16 cellular contexts compared by ENCODE assay signal in genomic region chr9:20220286-20220685, GRCh38.
"Had no signal": no experiment of that assay in that cellular context is flagged by ENCODE, and none has a peak within 500 bp of the region (broad histone marks: within the 10 kb centered on the region; RNA-seq: fewer than 3 reads in every experiment).

No MANE protein-coding gene starts in this region.

- H3K4me2 ChIP-seq: neural progenitor cell had no signal

- H3K36me3 ChIP-seq: heart left ventricle, neural progenitor cell, transverse colon had no signal

- H3K36me3 Mint-ChIP-seq: neural progenitor cell; stimulated activated naive B cell treated with anti-CD40 and anti-IgM and Interleukin-4, amounts not matched to agents 10 μg/mL and 1 μg/mL and 100 μg/mL, for 72 hours; T-cell had no signal

- H3K27me3 ChIP-seq: heart left ventricle, neural progenitor cell, transverse colon had no signal

- H3K4me3 Mint-ChIP-seq: activated CD4-positive, alpha-beta T cell treated with anti-CD3 and anti-CD28 coated beads for 36 hours; activated CD8-positive, alpha-beta T cell treated with anti-CD3 and anti-CD28 coated beads for 36 hours; neural progenitor cell; stimulated activated naive B cell treated with anti-CD40 and anti-IgM and Interleukin-4, amounts not matched to agents 10 μg/mL and 1 μg/mL and 100 μg/mL, for 72 hours; T-cell had no signal

- H3K4me3 ChIP-seq: heart left ventricle, neural progenitor cell, transverse colon had no signal

- H3K9me3 Mint-ChIP-seq: activated CD8-positive, alpha-beta T cell treated with anti-CD3 and anti-CD28 coated beads for 36 hours; neural progenitor cell; stimulated activated naive B cell treated with anti-CD40 and anti-IgM and Interleukin-4, amounts not matched to agents 10 μg/mL and 1 μg/mL and 100 μg/mL, for 72 hours had no signal

- DNase-seq: activated CD4-positive, alpha-beta T cell treated with anti-CD3 and anti-CD28 coated beads for 36 hours; activated CD8-positive, alpha-beta memory T cell treated with anti-CD3 and anti-CD28 coated beads, Interleukin-2, amount 50 U/mL, for 4 hours; activated CD8-positive, alpha-beta T cell treated with anti-CD3 and anti-CD28 coated beads for 36 hours; activated naive CD4-positive, alpha-beta T cell treated with Interleukin-2 at 50 U/mL for 16 hours; cerebellar nuclear complex; dermis blood vessel endothelial cell; heart left ventricle; left ventricle myocardium superior; right cardiac atrium; stimulated activated CD4-positive, alpha-beta T cell treated with anti-CD3 and anti-CD28 coated beads, Interleukin-2, amount 100 ng/mL, for 24 hours; stimulated activated naive B cell treated with anti-CD40 and anti-IgM and Interleukin-4, amounts not matched to agents 10 μg/mL and 1 μg/mL and 100 μg/mL, for 72 hours; T-cell; T1000 had no signal

- H3K27me3 Mint-ChIP-seq: activated CD8-positive, alpha-beta T cell treated with anti-CD3 and anti-CD28 coated beads for 36 hours; T-cell had no signal

- H2AFZ ChIP-seq: neural progenitor cell had no signal

- ATAC-seq: activated CD4-positive, alpha-beta T cell treated with anti-CD3 and anti-CD28 coated beads for 36 hours; activated CD8-positive, alpha-beta T cell treated with anti-CD3 and anti-CD28 coated beads for 36 hours; esophagus mucosa; heart left ventricle; left ventricle myocardium superior; right cardiac atrium; stimulated activated naive B cell treated with anti-CD40 and anti-IgM and Interleukin-4, amounts not matched to agents 10 μg/mL and 1 μg/mL and 100 μg/mL, for 72 hours; T-cell had no signal

- H3K4me1 ChIP-seq: heart left ventricle, neural progenitor cell had no signal

- H3K9me3 ChIP-seq: heart left ventricle, transverse colon had no signal

- H3K4me1 Mint-ChIP-seq: neural progenitor cell; stimulated activated naive B cell treated with anti-CD40 and anti-IgM and Interleukin-4, amounts not matched to agents 10 μg/mL and 1 μg/mL and 100 μg/mL, for 72 hours had no signal

- H3K27ac ChIP-seq: heart left ventricle, neural progenitor cell, transverse colon had no signal

- H3K27ac Mint-ChIP-seq: activated CD4-positive, alpha-beta T cell treated with anti-CD3 and anti-CD28 coated beads for 36 hours; activated CD8-positive, alpha-beta T cell treated with anti-CD3 and anti-CD28 coated beads for 36 hours; neural progenitor cell; stimulated activated naive B cell treated with anti-CD40 and anti-IgM and Interleukin-4, amounts not matched to agents 10 μg/mL and 1 μg/mL and 100 μg/mL, for 72 hours; T-cell had no signal
